25 cellular contexts compared by ENCODE assay signal in genomic region chr5:43359738-43360137, GRCh38. TPM values are rescaled to one million over a fixed set of nuclear protein-coding genes. Genes with fewer than 3 reads are reported as not detected.
"Had no signal": no experiment of that assay in that cellular context is flagged by ENCODE, and none has a peak within 500 bp of the region (broad histone marks: within the 10 kb centered on the region; RNA-seq: fewer than 3 reads in every experiment).

No MANE protein-coding gene starts in this region.

- H3K4me3 ChIP-seq: colonic mucosa, gastrocnemius medialis, heart left ventricle, hepatocyte, left lung, lower lobe of right lung, mucosa of descending colon had no signal

- DNase-seq: colonic mucosa; cortex of kidney; effector CD8-positive, alpha-beta T cell; effector memory CD8-positive, alpha-beta T cell; endodermal cell; erythroblast; foreskin keratinocyte; gastrocnemius medialis; heart left ventricle; hypothalamus; left cardiac atrium; left lung; left ventricle myocardium superior; lower lobe of right lung; mesenchymal stem cell; mucosa of descending colon; naive B cell had no signal

- ATAC-seq: effector memory CD8-positive, alpha-beta T cell; esophagus mucosa; foreskin keratinocyte; gastrocnemius medialis; heart left ventricle; left cardiac atrium; left lung; left ventricle myocardium superior; lower lobe of right lung; mucosa of descending colon had no signal

- H3K4me1 ChIP-seq: colonic mucosa, gastrocnemius medialis, left lung, lower lobe of right lung had no signal

- H3K9me3 ChIP-seq: colonic mucosa had no signal

- H3K36me3 ChIP-seq: colonic mucosa, gastrocnemius medialis, heart left ventricle, left lung, lower lobe of right lung had no signal

- H3K27me3 Mint-ChIP-seq: dendritic cell treated with granulocyte-macrophage colony-stimulating factor and Interleukin-4, amounts not matched to agents 40 ng/mL and 50 ng/mL, for 4 days; naive B cell had no signal

- H3K4me3 Mint-ChIP-seq: dendritic cell treated with granulocyte-macrophage colony-stimulating factor and Interleukin-4, amounts not matched to agents 40 ng/mL and 50 ng/mL, for 4 days; effector memory CD8-positive, alpha-beta T cell; endodermal cell; mesothelial cell of epicardium; naive B cell had no signal

- H3K27me3 ChIP-seq: colonic mucosa, foreskin keratinocyte, gastrocnemius medialis, heart left ventricle, hepatocyte, left lung had no signal

- FAIRE-seq: endometrium, islet of Langerhans, keratinocyte had no signal

- H3K4me1 Mint-ChIP-seq: endodermal cell, naive B cell had no signal

- H3K27ac ChIP-seq: colonic mucosa, epithelial cell of prostate, foreskin keratinocyte, gastrocnemius medialis, heart left ventricle, hepatocyte, left lung, lower lobe of right lung had no signal

- H3K27ac Mint-ChIP-seq: dendritic cell treated with granulocyte-macrophage colony-stimulating factor and Interleukin-4, amounts not matched to agents 40 ng/mL and 50 ng/mL, for 4 days; effector memory CD8-positive, alpha-beta T cell; endodermal cell; mesothelial cell of epicardium; naive B cell had no signal

RNA-seq across cellular contexts. Expression of gene CCL28, which starts 52.5 kb away (rescaled TPM):
- total RNA-seq: mesothelial cell of epicardium had no signal
